In the genomic region with DNA sequence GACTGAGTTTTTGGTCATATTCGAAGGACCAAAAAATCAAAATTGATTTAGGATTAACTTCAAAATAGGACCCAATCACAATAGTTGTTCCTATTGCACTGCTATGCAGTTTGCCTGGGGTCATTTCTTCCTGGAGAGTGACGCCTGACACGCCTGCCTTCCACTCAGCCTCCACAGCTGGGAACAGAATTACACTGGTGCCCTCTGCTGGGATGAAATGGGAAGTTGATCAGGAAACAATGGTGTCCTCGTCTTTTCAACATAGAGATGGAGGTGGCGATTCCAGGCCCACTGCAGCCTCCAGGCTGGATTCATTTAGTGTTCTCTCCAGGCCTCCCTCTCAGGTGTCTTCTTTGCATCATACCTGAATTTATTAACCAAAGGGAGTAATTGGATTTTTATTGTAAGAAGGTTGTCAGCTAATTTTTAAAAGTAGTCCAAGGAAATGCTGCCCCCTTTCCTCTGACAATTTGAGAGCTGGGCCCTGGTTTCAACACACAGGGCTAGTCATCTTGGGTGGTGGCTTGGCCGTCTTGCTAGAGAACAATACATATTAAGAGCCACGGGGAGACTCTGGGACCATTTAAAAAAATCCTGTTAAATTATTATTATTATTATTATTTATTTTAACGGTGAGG, we compare ENCODE assay signal across 8 cellular contexts.
DNase-seq lines count a peak whose midpoint lies in the region; ATAC-seq, FAIRE-seq and TF ChIP-seq lines count a peak whose summit lies in the region.

No MANE protein-coding gene starts in this region.

- no peaks in the 10 kb centered on the region for H3K27me3 ChIP-seq in ascending aorta
- H3K27me3 ChIP-seq in small intestine (ENCODE audit: control insufficient read depth in 2 of 2, insufficient read depth in 2 of 2, low read length in 2 of 2), result no peaks in the 10 kb centered on the region

- peak; percentile 90 for TF ChIP-seq CTCF in 22Rv1 (IDR thresholded peaks at IDR 0.05)
- TF ChIP-seq CTCF in ascending aorta (IDR thresholded peaks at IDR 0.05), result peak; percentile 75 to 85 (median 77)

- no peak for FAIRE-seq in small intestine (lab: Jason Lieb, UNC)

- H3K4me3 ChIP-seq in ascending aorta, result no peak overlapping the region
- no peak overlapping the region for H3K4me3 ChIP-seq in small intestine (ENCODE audit: low read depth in 1 of 2, low read length in 2 of 2)

- H3K4me1 ChIP-seq in ascending aorta (no peaks in the 10 kb centered on the region), small intestine (ENCODE audit: control insufficient read depth in 2 of 2, insufficient read depth in 1 of 2, low read depth in 1 of 2, low read length in 1 of 2) (no peaks in the 10 kb centered on the region)

- intact Hi-C loops in ascending aorta (cut with DNase I), result loop anchor here (1.0 to 10.0 kb wide), 6 partner anchors 91 to 601 kb away; no protein-coding TSS in a partner anchor

- H3K36me3 ChIP-seq in ascending aorta (no peaks in the 10 kb centered on the region), small intestine (ENCODE audit: control insufficient read depth in 2 of 2, insufficient read depth in 2 of 2, low read length in 2 of 2) (no peaks in the 10 kb centered on the region)

- DNase-seq in NCI-H146 (lab: John Stamatoyannopoulos, UW), result peak; percentile 84
- DNase-seq in T-helper 2 cell, result peak in 4 of 5 experiments; percentile 27 to 49 (median 34)
- DNase-seq in ascending aorta (ENCODE audit: low spot score in 2 of 2), result peak in 1 of 2 donors; percentile 90
- peak in 45 of 51 donors; percentile 7 to 83 (median 46) for DNase-seq in hypothalamus (lab: John Stamatoyannopoulos, UW)
- DNase-seq in small intestine, result peak; percentile 83

- H3K9me3 ChIP-seq in ascending aorta (no peaks in the 10 kb centered on the region), small intestine (ENCODE audit: control insufficient read depth, low read depth) (no peaks in the 10 kb centered on the region)

- no peak overlapping the region for H3K27ac ChIP-seq in 22Rv1
- H3K27ac ChIP-seq in ascending aorta, result no peak overlapping the region
- no peak overlapping the region for H3K27ac ChIP-seq in small intestine (ENCODE audit: low read depth in 1 of 2, low read length in 1 of 2)

- 22 to 24% (median 24%) methylated on average over 8 of the region's 8 CpGs for WGBS in small intestine, 3 donors

- ATAC-seq in GM18499 (IDR thresholded peaks at IDR 0.05; ENCODE audit: insufficient read depth, unreplicated experiment) (peak; percentile 82), HG02884 (IDR thresholded peaks at IDR 0.05; ENCODE audit: unreplicated experiment) (peak; percentile 98)
